In genomic region chr10:1345368-1345767, GRCh38 we compare ENCODE assay signal across 1 cellular context.
TF ChIP-seq lines count a peak whose summit lies in the region.

No MANE protein-coding gene starts in this region.

TF ChIP-seq in H1, 55 proteins besides CTCF, POLR2A, EP300 and RAD21 (continued from another document):
- TF ChIP-seq CHD7 (IDR thresholded peaks at IDR 0.05; ENCODE audit: insufficient replicate concordance, low read length), result no peak
- TF ChIP-seq ASH2L (IDR thresholded peaks at IDR 0.05; ENCODE audit: low read length), result no peak
- TF ChIP-seq KDM1A (IDR thresholded peaks at IDR 0.05; ENCODE audit: borderline replicate concordance, low read length), result no peak
- no peak for TF ChIP-seq PHF8 (conservative IDR thresholded peaks at IDR 0.05; ENCODE audit: low read depth, low read length)
